14 cellular contexts compared by ENCODE assay signal in the genomic region with DNA sequence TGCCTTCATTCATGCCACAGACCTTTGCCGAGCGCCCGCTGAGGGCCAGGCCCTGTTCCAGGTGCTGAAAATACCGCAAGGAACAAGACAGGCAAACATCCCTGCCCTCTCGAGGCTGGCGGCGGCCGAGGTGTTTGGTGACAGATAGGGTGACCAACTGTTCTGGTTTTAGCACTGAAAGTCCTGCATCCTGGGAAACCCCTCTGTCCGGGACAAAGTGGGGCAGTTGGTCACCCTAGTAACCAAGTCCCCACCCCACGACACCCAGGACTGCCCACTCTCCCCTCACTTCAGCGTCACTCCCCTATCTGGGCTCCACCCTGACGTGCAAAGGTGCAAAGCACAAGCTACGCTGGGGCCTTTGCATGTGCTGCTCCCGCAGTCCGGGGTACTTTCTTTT. TPM values are rescaled to one million over a fixed set of nuclear protein-coding genes. Genes with fewer than 3 reads are reported as not detected.
DNase-seq lines count a peak whose midpoint lies in the region; ATAC-seq and TF ChIP-seq lines count a peak whose summit lies in the region.
"Had no signal": no experiment of that assay in that cellular context is flagged by ENCODE, and none has a peak within 500 bp of the region (broad histone marks: within the 10 kb centered on the region; RNA-seq: fewer than 3 reads in every experiment).

No MANE protein-coding gene starts in this region.

- peaks cover 15% of the 10 kb centered on the region for H3K79me1 ChIP-seq in mesendoderm (ENCODE audit: low read length)

- in situ Hi-C loops in gastrocnemius medialis (cut with MboI; ENCODE audit: low sequenced_read_pairs in 4 of 4) = no loop called here

- H4K8ac ChIP-seq in mesendoderm (ENCODE audit: low read depth, low read length) = no peak overlapping the region

- DNase-seq in Peyer's patch (peak in 1 of 3 donors; percentile 72), cerebellar cortex (ENCODE audit: low spot score) (peak; percentile 86), gastrocnemius medialis (peak; percentile 72 to 87), hippocampal formation (lab: John Stamatoyannopoulos, UW) (no peak), mesendoderm (no peak)
- DNase-seq in NK-92 treated with Interleukin-12 subunit alpha and Interleukin-12 subunit beta, amount 100 ng/mL, for 24 hours (lab: John Stamatoyannopoulos, UW) = no peak
- DNase-seq: effector memory CD4-positive, alpha-beta T cell; MM.1S; NCI-H2081 treated with DMSO at 0.1 percent for 48 hours; NCI-H748 treated with DMSO at 0.1 percent for 48 hours; tibial artery had no signal

- H3K9me3 ChIP-seq in Peyer's patch = no peaks in the 10 kb centered on the region
- H3K9me3 ChIP-seq in gastrocnemius medialis = no peaks in the 10 kb centered on the region
- H3K9me3 ChIP-seq: tibial artery had no signal

- no peak overlapping the region for H3K9ac ChIP-seq in mesendoderm (ENCODE audit: low read length)

- peaks cover 5 to 61% (median 17%) of the 10 kb centered on the region in 4 donors for H3K4me1 ChIP-seq in Peyer's patch
- H3K4me1 ChIP-seq in gastrocnemius medialis = peaks cover 37 to 38% of the 10 kb centered on the region in 2 donors
- no peaks in the 10 kb centered on the region for H3K4me1 ChIP-seq in mesendoderm (ENCODE audit: control insufficient read depth, low read depth, low read length)

- H3K4me3 ChIP-seq in Peyer's patch = no peak overlapping the region
- H3K4me3 ChIP-seq in gastrocnemius medialis = peak overlapping the region in 2 of 4 donors; percentile 0 to 37
- no peak overlapping the region for H3K4me3 ChIP-seq in mesendoderm (ENCODE audit: low read length)
- H3K4me3 ChIP-seq: tibial artery had no signal

- no peak overlapping the region for H3K56ac ChIP-seq in mesendoderm (ENCODE audit: low read length)

- ATAC-seq in gastrocnemius medialis (peak; percentile 89 to 92), HG03457 (IDR thresholded peaks at IDR 0.05; ENCODE audit: unreplicated experiment) (no peak)
- ATAC-seq: Panc1 had no signal

- no CpG with 5 or more reads among the region's 15 CpGs for WGBS in mesendoderm (ENCODE audit: extremely low coverage, insufficient coverage, low lambda C conversion rate)

- no peak overlapping the region for H2BK15ac ChIP-seq in mesendoderm (replicated peaks; ENCODE audit: low read depth)

- H3K4me2 ChIP-seq in mesendoderm (ENCODE audit: low read length) = no peak overlapping the region

- no peak overlapping the region for H4K5ac ChIP-seq in mesendoderm (ENCODE audit: low read length)

- H3K27ac ChIP-seq in Peyer's patch = peak overlapping the region in 3 of 4 donors; percentile 23 to 97 (median 94)
- H3K27ac ChIP-seq in layer of hippocampus (ENCODE audit: low read depth, low read length) = peak overlapping the region; percentile 18
- H3K27ac ChIP-seq in gastrocnemius medialis = peak overlapping the region; percentile 67 to 88 (median 81)
- no peak overlapping the region for H3K27ac ChIP-seq in mesendoderm (ENCODE audit: low read depth, low read length)
- H3K27ac ChIP-seq: tibial artery had no signal

- peaks cover 0 to 72% (median 0%) of the 10 kb centered on the region in 3 donors for H3K36me3 ChIP-seq in Peyer's patch
- peaks cover 0 to 29% of the 10 kb centered on the region in 2 donors for H3K36me3 ChIP-seq in gastrocnemius medialis
- peaks cover 8% of the 10 kb centered on the region for H3K36me3 ChIP-seq in mesendoderm (ENCODE audit: control insufficient read depth, insufficient read depth, low read length)

- no peak overlapping the region for H2AK5ac ChIP-seq in mesendoderm (ENCODE audit: low read length)

- TF ChIP-seq CTCF in Peyer's patch (IDR thresholded peaks at IDR 0.05) = no peak
- no peak for TF ChIP-seq CTCF in gastrocnemius medialis (IDR thresholded peaks at IDR 0.05 in 4 of 5, conservative IDR thresholded peaks at IDR 0.05 in 1 of 5)

- no peak for TF ChIP-seq POLR2A in Peyer's patch (IDR thresholded peaks at IDR 0.05)
- no peak for TF ChIP-seq POLR2A in gastrocnemius medialis (IDR thresholded peaks at IDR 0.05)

- H2BK5ac ChIP-seq in mesendoderm (ENCODE audit: low read length) = no peak overlapping the region

- no peak overlapping the region for H3K23ac ChIP-seq in mesendoderm (ENCODE audit: low read length)

- H2BK120ac ChIP-seq in mesendoderm (ENCODE audit: low read depth, low read length) = no peak overlapping the region

- H3K79me2 ChIP-seq in mesendoderm (ENCODE audit: control insufficient read depth, insufficient read depth, low read length) = peaks cover 25% of the 10 kb centered on the region

- no peak overlapping the region for H3K18ac ChIP-seq in mesendoderm (ENCODE audit: low read length)

- H3K27me3 ChIP-seq in Peyer's patch (no peaks in the 10 kb centered on the region), layer of hippocampus (ENCODE audit: control insufficient read depth, insufficient read depth, low read length) (no peaks in the 10 kb centered on the region), gastrocnemius medialis (no peaks in the 10 kb centered on the region), mesendoderm (ENCODE audit: insufficient read depth, low read length, poor library complexity) (no peaks in the 10 kb centered on the region)
- H3K27me3 ChIP-seq: tibial artery had no signal

- H3K4ac ChIP-seq in mesendoderm (ENCODE audit: low read depth, low read length) = no peak overlapping the region

- intact Hi-C loops in gastrocnemius medialis (cut with DNase I; ENCODE audit: low total_unique reads) = no loop called here

RNA-seq across cellular contexts. Expression of a gene that starts 17.3 kb away (rescaled TPM):
- total RNA-seq in Peyer's patch (100 to 1,000 TPM in 2 of 4 donors, 10 to 100 TPM in 2; 74.3 to 149 (median 96.1) TPM), gastrocnemius medialis (100 to 1,000 TPM in 2 of 4 donors, 10 to 100 TPM in 2; 50.0 to 104 (median 91.9) TPM)
- 8.8 TPM for polyA plus RNA-seq in mesendoderm (2013, experiment 1 of 2)
- 8.8 TPM for polyA plus RNA-seq in mesendoderm (2013, experiment 2 of 2)

RNA-seq across cellular contexts. Expression of a gene that starts 41.9 kb away (rescaled TPM):
- total RNA-seq in Peyer's patch = 10 to 100 TPM; 15.9 to 47.9 (median 24.2) TPM
- total RNA-seq in gastrocnemius medialis = 10 to 100 TPM; 15.5 to 20.0 (median 17.5) TPM
- polyA plus RNA-seq in mesendoderm (2013, experiment 1 of 2) = 63.4 TPM
- 63.3 TPM for polyA plus RNA-seq in mesendoderm (2013, experiment 2 of 2)

Comparison
In these comparisons a context has a peak if more than half of its experiments do, and no peak if none do; other contexts are left out.
1. DNase-seq: peak in cerebellar cortex (single experiment) and gastrocnemius medialis (2 of 2); none in hippocampal formation (0 of 2), mesendoderm (single experiment) and NK-92 treated with Interleukin-12 subunit alpha and Interleukin-12 subunit beta, amount 100 ng/mL, for 24 hours (single experiment).